ENCODE assay signal across 25 cellular contexts in the genomic region with DNA sequence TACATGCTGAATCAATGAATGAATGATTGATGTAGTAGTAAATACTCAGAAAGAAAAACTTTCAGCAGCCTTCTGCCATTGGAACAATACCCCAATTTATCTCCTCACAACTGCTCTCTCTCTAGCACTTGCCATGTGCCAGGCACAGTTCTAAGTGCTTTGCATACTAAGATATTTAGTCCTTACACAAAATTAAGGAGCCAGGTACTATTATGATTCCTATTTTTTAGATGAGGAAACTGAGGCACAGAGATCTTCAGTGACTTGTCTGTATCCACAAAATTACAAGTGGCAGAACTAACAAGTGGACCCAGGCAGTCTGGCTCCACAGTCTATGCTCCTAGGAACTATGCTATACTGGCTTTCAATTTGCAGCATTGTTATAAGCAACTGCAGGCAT.
"Had no signal": no experiment of that assay in that cellular context is flagged by ENCODE, and none has a peak within 500 bp of the region (broad histone marks: within the 10 kb centered on the region; RNA-seq: fewer than 3 reads in every experiment).

No MANE protein-coding gene starts in this region.

- DNase-seq: activated CD4-positive, alpha-beta T cell treated with anti-CD3 and anti-CD28 coated beads for 48 hours; activated CD4-positive, alpha-beta T cell treated with anti-CD3 and anti-CD28 coated beads, Interleukin-2, amount 50 U/mL, for 4 hours; activated CD4-positive, CD25-positive, alpha-beta regulatory T cell treated with anti-CD3 and anti-CD28 coated beads, Interleukin-2, amount 50 U/mL, for 72 hours; activated CD8-positive, alpha-beta memory T cell treated with anti-CD3 and anti-CD28 coated beads, Interleukin-2, amount 50 U/mL, for 48 hours; activated CD8-positive, alpha-beta T cell treated with anti-CD3 and anti-CD28 coated beads, Interleukin-2, amount 10 ng/mL, durations not matched to agents 7 days and 5 days; activated naive CD4-positive, alpha-beta T cell treated with anti-CD3 and anti-CD28 coated beads, Interleukin-2, amount 50 U/mL, for 16 hours; activated naive CD8-positive, alpha-beta T cell treated with anti-CD3 and anti-CD28 coated beads, Interleukin-2, amount 10 ng/mL, durations not matched to agents 7 days and 5 days; activated T-cell treated with anti-CD3 and anti-CD28 coated beads, Interleukin-2, amount 50 U/mL, for 1 hour; adrenal gland; aorta; MG63; NCI-H1105; NCI-H1436; NCI-H1694 treated with DMSO at 0.1 percent for 48 hours; NCI-H2029 treated with DMSO at 0.1 percent for 48 hours; NCI-H345; NCI-H510A; NCI-H526 treated with DMSO at 0.1 percent for 48 hours; Peyer's patch; Right ventricle myocardium superior; SJCRH30; T-helper 17 cell; T-helper 9 cell had no signal

- H3K4me3 ChIP-seq: adrenal gland, MG63, Peyer's patch, SJCRH30 had no signal

- H3K27ac ChIP-seq: adrenal gland, Peyer's patch, RWPE1, SJCRH30 had no signal

- FAIRE-seq: bronchial epithelial cell had no signal

- H3K9me3 ChIP-seq: adrenal gland, MG63, Peyer's patch, SJCRH30 had no signal

- H3K36me3 ChIP-seq: adrenal gland, MG63, Peyer's patch, SJCRH30 had no signal
